In the genomic region with DNA sequence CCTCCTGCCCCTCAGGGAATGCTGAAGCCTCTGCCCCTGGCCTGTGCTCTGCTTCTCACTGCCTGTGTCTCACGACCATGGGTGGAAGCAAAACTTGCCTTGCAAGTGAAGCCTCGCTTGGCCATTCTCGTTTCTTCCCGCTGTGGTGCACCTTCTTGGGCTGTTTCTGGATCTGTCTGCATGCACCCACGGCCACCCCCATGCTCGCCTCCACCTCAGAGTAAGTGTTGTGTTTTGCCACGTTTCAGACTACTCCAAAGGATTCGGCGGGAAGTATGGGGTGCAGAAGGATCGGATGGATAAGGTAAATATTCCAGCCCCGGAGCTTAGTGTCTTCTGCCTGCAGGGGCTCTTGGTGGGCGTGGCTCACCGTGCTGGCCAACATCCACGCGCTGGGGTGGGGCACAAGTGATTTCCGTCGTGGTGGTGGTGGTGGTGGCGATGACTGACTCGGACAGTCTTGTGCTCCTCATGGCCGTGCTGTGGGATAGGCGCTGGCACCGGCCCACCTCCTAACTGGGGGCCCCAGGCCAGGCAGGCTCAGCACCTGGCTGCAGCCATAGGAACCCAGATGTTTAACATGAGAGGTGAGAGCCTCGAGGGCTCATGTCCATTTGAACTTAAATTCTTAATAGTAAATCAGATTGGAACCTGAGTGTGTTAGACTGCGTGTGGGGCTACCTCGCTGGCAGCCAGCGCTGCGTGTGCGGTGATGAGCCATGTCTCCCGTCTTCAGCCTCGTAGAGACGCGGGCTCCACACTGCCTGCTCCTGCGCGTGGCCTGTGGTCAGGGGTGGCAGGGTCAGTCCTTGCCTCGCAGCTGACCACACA, we compare ENCODE assay signal across 22 cellular contexts. TPM values are rescaled to one million over a fixed set of nuclear protein-coding genes. Genes with fewer than 3 reads are reported as not detected.
DNase-seq lines count a peak whose midpoint lies in the region; ATAC-seq and TF ChIP-seq lines count a peak whose summit lies in the region.
"Had no signal": no experiment of that assay in that cellular context is flagged by ENCODE, and none has a peak within 500 bp of the region (broad histone marks: within the 10 kb centered on the region; RNA-seq: fewer than 3 reads in every experiment).

No MANE protein-coding gene starts in this region.

- no peak overlapping the region for H3K4ac ChIP-seq in IMR-90 (ENCODE audit: low read depth, low read length)
- no peak overlapping the region for H3K4ac ChIP-seq in neuronal stem cell (ENCODE audit: low read length)

- peaks cover 2% of the 10 kb centered on the region for H3K36me3 Mint-ChIP-seq in effector memory CD8-positive, alpha-beta T cell (ENCODE audit: insufficient read depth)
- H3K36me3 Mint-ChIP-seq: CD14-positive monocyte, IgD-negative memory B cell had no signal

- DNase-seq in IMR-90 (no peak), neuronal stem cell (ENCODE audit: low spot score) (no peak), GM23248 (no peak)
- DNase-seq in effector memory CD8-positive, alpha-beta T cell: no peak
- DNase-seq: 8988T, AML-193, EL, GF-D8, HCEC 1CT, Karpas-422, NCI-H1417, NCI-H1694 treated with DMSO at 0.1 percent for 48 hours, NCI-H2081 treated with DMSO at 0.1 percent for 48 hours, NCI-H2171 treated with DMSO at 0.1 percent for 48 hours, NCI-H524 treated with DMSO at 0.1 percent for 48 hours, NCI-H82, Peyer's patch had no signal

- no peak overlapping the region for H2BK12ac ChIP-seq in neuronal stem cell (ENCODE audit: low read length)

- H2BK15ac ChIP-seq in IMR-90 (ENCODE audit: low read depth, low read length): no peak overlapping the region
- no peak overlapping the region for H2BK15ac ChIP-seq in neuronal stem cell (ENCODE audit: low read length)

- peak overlapping the region; percentile 56 to 79 for H3K27ac Mint-ChIP-seq in effector memory CD8-positive, alpha-beta T cell
- H3K27ac Mint-ChIP-seq: IgD-negative memory B cell had no signal

- no peak for TF ChIP-seq RAD21 in IMR-90 (IDR thresholded peaks at IDR 0.05; ENCODE audit: low read length)

- POLR2A ChIA-PET in IMR-90 (lab: Charles Lee; ENCODE audit: unreplicated experiment): no interaction called here

- ATAC-seq in IMR-90 (ENCODE audit: low read depth): no peak
- ATAC-seq in effector memory CD8-positive, alpha-beta T cell (replicated peaks): no peak
- ATAC-seq in GM18858 (IDR thresholded peaks at IDR 0.05; ENCODE audit: unreplicated experiment): no peak
- no peak for ATAC-seq in HG02938 (IDR thresholded peaks at IDR 0.05; ENCODE audit: unreplicated experiment)

- no peak for TF ChIP-seq CTCF in IMR-90 (conservative IDR thresholded peaks at IDR 0.05; ENCODE audit: low read depth, low read length)

- BruUV-seq in IMR-90 (replicated peaks; lab: Mats Ljungman, UMichigan): no TSS peak

- H3K4me3 Mint-ChIP-seq in effector memory CD8-positive, alpha-beta T cell: peak overlapping the region; percentile 33 to 62
- H3K4me3 Mint-ChIP-seq: IgD-negative memory B cell had no signal

- H2BK20ac ChIP-seq in IMR-90 (ENCODE audit: low read depth, low read length): no peak overlapping the region

- intact Hi-C loops in IMR-90 (cut with micrococcal nuclease): no loop called here

- H3K27me3 Mint-ChIP-seq in effector memory CD8-positive, alpha-beta T cell: peaks cover 27 to 71% of the 10 kb centered on the region in 2 donors

- H3K4me1 ChIP-seq in BLaER1: peaks cover 54% of the 10 kb centered on the region
- peaks cover 7% of the 10 kb centered on the region; the same call in 1 of the 2 replicates for H3K4me1 ChIP-seq in IMR-90 (ENCODE audit: control insufficient read depth, insufficient read depth, low read length)
- peaks cover 0 to 3% of the 10 kb centered on the region in 2 donors for H3K4me1 ChIP-seq in neuronal stem cell (ENCODE audit: control insufficient read depth in 2 of 2, insufficient read depth in 1 of 2, low read depth in 1 of 2, low read length in 2 of 2)
- H3K4me1 ChIP-seq in GM23248 (ENCODE audit: insufficient read depth): no peaks in the 10 kb centered on the region
- H3K4me1 ChIP-seq: Peyer's patch had no signal

- no peak overlapping the region for H4K8ac ChIP-seq in IMR-90 (ENCODE audit: low read depth in 2 of 2, low read length in 2 of 2)
- no peak overlapping the region for H4K8ac ChIP-seq in neuronal stem cell (ENCODE audit: low read depth, low read length)

- CTCF ChIA-PET in IMR-90 (lab: Yijun Ruan, JAX): no interaction called here

- H3K4me3 ChIP-seq in BLaER1: no peak overlapping the region
- H3K4me3 ChIP-seq in IMR-90 (ENCODE audit: insufficient read depth, low read depth, low read length): no peak overlapping the region
- peak overlapping the region in 1 of 2 donors; percentile 52 for H3K4me3 ChIP-seq in neuronal stem cell (ENCODE audit: low read length in 2 of 2)
- no peak overlapping the region for H3K4me3 ChIP-seq in GM23248
- H3K4me3 ChIP-seq: Peyer's patch had no signal

- H3K4me1 Mint-ChIP-seq in effector memory CD8-positive, alpha-beta T cell (ENCODE audit: low read depth in 2 of 2): peaks cover 19 to 26% of the 10 kb centered on the region in 2 donors

- H3K18ac ChIP-seq in IMR-90 (ENCODE audit: low read depth, low read length) (no peak overlapping the region), neuronal stem cell (ENCODE audit: low read length) (peak overlapping the region; percentile 61)

- H3K9me2 ChIP-seq in GM23248 (ENCODE audit: insufficient read depth): no peaks in the 10 kb centered on the region

- H3K27ac ChIP-seq in BLaER1 (no peak overlapping the region), IMR-90 (ENCODE audit: insufficient read depth, low read length) (no peak overlapping the region), neuronal stem cell (replicated peaks; ENCODE audit: low read length) (no peak overlapping the region), GM23248 (no peak overlapping the region)
- H3K27ac ChIP-seq: Peyer's patch had no signal

- in situ Hi-C loops in IMR-90 (cut with MboI; ENCODE audit: low sequenced_read_pairs): no loop called here
- in situ Hi-C loops in GM23248 (cut with MboI): no loop called here

- H2AK9ac ChIP-seq in IMR-90 (replicated peaks; ENCODE audit: low read depth, low read length, poor library complexity): no peak overlapping the region

- H2BK5ac ChIP-seq in IMR-90 (ENCODE audit: low read depth, low read length, poor library complexity, severe bottlenecking): no peak overlapping the region
- H2BK5ac ChIP-seq in neuronal stem cell (ENCODE audit: low read length): no peak overlapping the region

- H3K56ac ChIP-seq in IMR-90 (ENCODE audit: extremely low read depth, insufficient read depth, low read length): no peak overlapping the region

- no peak overlapping the region for H4K91ac ChIP-seq in IMR-90 (ENCODE audit: insufficient read depth, low read depth, low read length)
- H4K91ac ChIP-seq in neuronal stem cell (ENCODE audit: low read depth, low read length, poor library complexity): no peak overlapping the region

- H2AK5ac ChIP-seq in IMR-90 (ENCODE audit: low read depth, low read length): peak overlapping the region; percentile 16; the same call in 1 of the 2 replicates
- no peak overlapping the region for H2AK5ac ChIP-seq in neuronal stem cell (ENCODE audit: low read depth, low read length)

- WGBS in IMR-90 (ENCODE audit: extremely low coverage in 2 of 2, insufficient read length in 1 of 2), 2 experiments: 92% methylated on average over 17 of the region's 35 CpGs; no CpG with 5 or more reads in 1 of the 2 experiments
- no CpG with 5 or more reads among the region's 35 CpGs for WGBS in neuronal stem cell (ENCODE audit: extremely low coverage in 2 of 2, insufficient read length in 2 of 2, insufficient replicate concordance in 1 of 2), 2 donors
- WGBS in GM23248 (ENCODE audit: low coverage in 1 of 2, low lambda C conversion rate in 2 of 2, missing lambda C conversion rate in 2 of 2), 2 experiments: 92 to 94% methylated on average over 33 to 35 of the region's 35 CpGs

- H3K4me2 ChIP-seq in BLaER1: peak overlapping the region; percentile 78
- no peak overlapping the region for H3K4me2 ChIP-seq in IMR-90 (ENCODE audit: low read depth, low read length)
- H3K4me2 ChIP-seq in neuronal stem cell (ENCODE audit: insufficient read depth, low read length, poor library complexity, severe bottlenecking): no peak overlapping the region
- H3K4me2 ChIP-seq in GM23248 (ENCODE audit: unreplicated experiment): no peak overlapping the region

- no peak overlapping the region for H2BK120ac ChIP-seq in IMR-90 (ENCODE audit: low read depth, low read length)
- no peak overlapping the region for H2BK120ac ChIP-seq in neuronal stem cell (ENCODE audit: low read depth, low read length)

- H4K20me1 ChIP-seq in BLaER1: peaks cover 11% of the 10 kb centered on the region; the same call in 1 of the 2 replicates
- peaks cover 75% of the 10 kb centered on the region for H4K20me1 ChIP-seq in IMR-90 (ENCODE audit: insufficient read depth, low read length)
- H4K20me1 ChIP-seq in GM23248 (ENCODE audit: insufficient read depth): peaks cover 4% of the 10 kb centered on the region

- H3K9me1 ChIP-seq in IMR-90 (ENCODE audit: insufficient read depth, low read length): peaks cover 25% of the 10 kb centered on the region

- peaks cover 25 to 78% of the 10 kb centered on the region in 2 experiments for H3K79me1 ChIP-seq in IMR-90 (ENCODE audit: low read depth in 1 of 2, low read length in 2 of 2)
- peaks cover 5% of the 10 kb centered on the region for H3K79me1 ChIP-seq in neuronal stem cell (ENCODE audit: low read depth, low read length)

- H3K27me3 ChIP-seq in BLaER1: peaks cover 4% of the 10 kb centered on the region; the same call in 1 of the 2 replicates
- no peaks in the 10 kb centered on the region for H3K27me3 ChIP-seq in IMR-90 (ENCODE audit: control insufficient read depth, insufficient read depth, low read length)
- H3K27me3 ChIP-seq in neuronal stem cell (ENCODE audit: control insufficient read depth in 3 of 3, insufficient read depth in 3 of 3, low read depth in 1 of 3, low read length in 3 of 3): no peaks in the 10 kb centered on the region
- H3K27me3 ChIP-seq in GM23248 (replicated peaks; ENCODE audit: insufficient read depth): no peaks in the 10 kb centered on the region
- H3K27me3 ChIP-seq: Peyer's patch had no signal

- H3K14ac ChIP-seq in IMR-90 (replicated peaks; ENCODE audit: low read depth, low read length) (no peak overlapping the region), neuronal stem cell (ENCODE audit: low read length) (no peak overlapping the region)

- no peak overlapping the region for H4K5ac ChIP-seq in IMR-90 (ENCODE audit: low read depth, low read length)

- no peak for TF ChIP-seq POLR2A in IMR-90 (IDR thresholded peaks at IDR 0.05; ENCODE audit: low read depth, low read length)

- H3K79me2 ChIP-seq in GM23248 (ENCODE audit: insufficient read depth): peaks cover 66% of the 10 kb centered on the region

- H3K36me3 ChIP-seq in BLaER1 (no peaks in the 10 kb centered on the region), IMR-90 (ENCODE audit: control insufficient read depth, insufficient read depth, low read length) (peaks cover 80% of the 10 kb centered on the region), neuronal stem cell (replicated peaks in 1 of 2; ENCODE audit: control insufficient read depth in 2 of 2, insufficient read depth in 2 of 2, low read length in 2 of 2) (peaks cover 57 to 86% of the 10 kb centered on the region in 2 donors), GM23248 (ENCODE audit: low read depth) (peaks cover 55% of the 10 kb centered on the region)

- H3K23ac ChIP-seq in IMR-90 (ENCODE audit: low read depth, low read length) (no peak overlapping the region), neuronal stem cell (ENCODE audit: low read depth, low read length, poor library complexity) (peak overlapping the region; percentile 74)

- H3K9me3 Mint-ChIP-seq in effector memory CD8-positive, alpha-beta T cell: no peaks in the 10 kb centered on the region

- no peak overlapping the region for H3K9ac ChIP-seq in BLaER1
- H3K9ac ChIP-seq in IMR-90 (ENCODE audit: low read depth, low read length): no peak overlapping the region
- peak overlapping the region; percentile 83 for H3K9ac ChIP-seq in neuronal stem cell (ENCODE audit: low read depth, low read length, poor library complexity)
- no peak overlapping the region for H3K9ac ChIP-seq in GM23248

- H3F3A ChIP-seq in GM23248 (ENCODE audit: insufficient read depth): no peaks in the 10 kb centered on the region

- dilution Hi-C loops in IMR-90 (cut with HindIII; ENCODE audit: low sequenced_read_pairs, unreplicated experiment): no loop called here

- H3K9me3 ChIP-seq in BLaER1 (no peaks in the 10 kb centered on the region), IMR-90 (ENCODE audit: control insufficient read depth, insufficient read depth, low read length) (no peaks in the 10 kb centered on the region), neuronal stem cell (replicated peaks in 1 of 2; ENCODE audit: control insufficient read depth in 2 of 2, insufficient read depth in 1 of 2, low read depth in 1 of 2, low read length in 2 of 2) (no peaks in the 10 kb centered on the region), GM23248 (ENCODE audit: low read depth) (no peaks in the 10 kb centered on the region)
- H3K9me3 ChIP-seq: Peyer's patch had no signal

- H2AFZ ChIP-seq in IMR-90 (replicated peaks; ENCODE audit: low read length, poor library complexity) (peak overlapping the region; percentile 27), neuronal stem cell (ENCODE audit: low read length) (no peak overlapping the region), GM23248 (no peak overlapping the region)

RNA-seq across cellular contexts. Expression of a gene that starts 24.6 kb away (rescaled TPM):
- 287 and 341 TPM in 2 replicates for total RNA-seq in IMR-90 (2012; rRNA removed)
- polyA plus RNA-seq in IMR-90 (2012; rRNA removed) (278 and 296 TPM in 2 replicates), GM23248 (2016; fragmentation: Nextera tagmentation; extraction: Ambion mirVana) (267 and 268 TPM in 2 replicates)
- polyA plus RNA-seq in IMR-90 (2012; cell fraction: cytosol; rRNA removed): 121 and 139 TPM in 2 replicates
- 1,027 and 1,310 TPM in 2 replicates for polyA plus RNA-seq in IMR-90 (2012; cell fraction: nucleus; rRNA removed; ENCODE audit: low replicate concordance)
- 79.2 TPM for polyA plus RNA-seq in neuronal stem cell (2013, experiment 1 of 2)
- polyA plus RNA-seq in neuronal stem cell (2013, experiment 2 of 2): 79.5 TPM
- 249 and 315 TPM in 2 replicates for total RNA-seq in GM23248 (2014; rRNA removed; shearing (Covaris generic))
